Comparison of ENCODE assay signal across 8 cellular contexts in the genomic region with DNA sequence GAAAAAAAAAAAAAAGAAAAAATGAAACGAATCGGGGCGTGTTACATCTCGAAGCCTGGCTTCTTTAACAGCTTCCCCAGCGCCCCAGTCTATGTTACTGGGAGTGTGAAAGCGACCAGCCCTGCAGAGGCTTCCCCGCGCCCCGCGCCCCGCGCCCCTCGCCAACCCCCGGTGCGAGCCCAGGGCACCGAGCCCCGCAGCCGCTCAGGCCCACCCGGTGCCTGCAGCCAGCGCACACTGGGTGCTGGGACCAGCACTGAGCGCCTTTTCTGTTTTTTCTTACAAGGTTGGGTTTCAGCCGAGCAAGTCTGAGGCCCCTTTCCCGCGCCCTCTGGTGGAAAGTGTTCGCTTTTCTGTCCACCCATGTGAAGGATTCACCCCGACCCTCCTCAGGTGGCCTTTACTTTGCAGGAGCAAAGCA. TPM values are rescaled to one million over a fixed set of nuclear protein-coding genes. Genes with fewer than 3 reads are reported as not detected.
DNase-seq lines count a peak whose midpoint lies in the region; ATAC-seq and TF ChIP-seq lines count a peak whose summit lies in the region.

No MANE protein-coding gene starts in this region.

- H3K4me3 ChIP-seq in astrocyte of the spinal cord (ENCODE audit: low read depth, low read length) = no peak overlapping the region

- TF ChIP-seq CTCF in astrocyte of the spinal cord (IDR thresholded peaks at IDR 0.05; ENCODE audit: low read depth, low read length) = peak; percentile 45

- peak overlapping the region in 4 of 5 donors; percentile 35 to 77 (median 68) for H3K4me3 Mint-ChIP-seq in immature natural killer cell

- H3K27ac Mint-ChIP-seq in immature natural killer cell = no peak overlapping the region

- peaks cover 4 to 11% of the 10 kb centered on the region in 2 donors for H3K4me1 Mint-ChIP-seq in immature natural killer cell

- no peaks in the 10 kb centered on the region for H3K36me3 Mint-ChIP-seq in immature natural killer cell

- ATAC-seq in HG03097 (IDR thresholded peaks at IDR 0.05; ENCODE audit: low FRiP score, unreplicated experiment) = peak; percentile 72

- DNase-seq in GM03348 (ENCODE audit: low spot score) = peak; percentile 79
- peak; percentile 40 for DNase-seq in T-helper 9 cell
- peak; percentile 22 for DNase-seq in astrocyte of the spinal cord (ENCODE audit: low read depth, low spot score)
- DNase-seq in immature natural killer cell = peak; percentile 19 to 38 (median 32)
- peak; percentile 63 for DNase-seq in stimulated activated CD4-positive, alpha-beta T cell treated with anti-CD3 and anti-CD28 coated beads, Interleukin-4, amount 100 ng/mL, for 1 hour
- DNase-seq in NCI-H1105 treated with DMSO at 0.1 percent for 48 hours (lab: John Stamatoyannopoulos, UW) = no peak
- no peak for DNase-seq in dedifferentiated amniotic fluid mesenchymal stem cell (ENCODE audit: extremely low spot score)

- no peaks in the 10 kb centered on the region for H3K9me3 Mint-ChIP-seq in immature natural killer cell

- H3K27me3 Mint-ChIP-seq in immature natural killer cell (ENCODE audit: low read depth in 3 of 3) = peaks cover 2 to 12% (median 3%) of the 10 kb centered on the region in 3 donors

- in situ Hi-C loops in astrocyte of the spinal cord (cut with HindIII; ENCODE audit: low sequenced_read_pairs) = no loop called here

RNA-seq across cellular contexts. Expression of a gene that starts 42.1 kb away (rescaled TPM):
- polyA plus RNA-seq in immature natural killer cell = 10 to 100 TPM in 2 of 3 donors, 1 to 10 TPM in 1; 2.7 to 11.0 (median 10.5) TPM

RNA-seq across cellular contexts. Expression of a gene that starts 42.2 kb away (rescaled TPM):
- 1 to 10 TPM in 2 of 3 donors, not detected in 1; 1.0 to 1.5 TPM for polyA plus RNA-seq in immature natural killer cell

Comparison
In these comparisons a context has a peak if more than half of its experiments do, and no peak if none do; other contexts are left out.
1. DNase-seq: peak in GM03348 (single experiment), T-helper 9 cell (single experiment), astrocyte of the spinal cord (single experiment), immature natural killer cell (3 of 3) and stimulated activated CD4-positive, alpha-beta T cell treated with anti-CD3 and anti-CD28 coated beads, Interleukin-4, amount 100 ng/mL, for 1 hour (single experiment); none in NCI-H1105 treated with DMSO at 0.1 percent for 48 hours (single experiment) and dedifferentiated amniotic fluid mesenchymal stem cell (single experiment).